ENCODE assay signal across 1 cellular context in genomic region chr1:221723018-221723917, GRCh38.
TF ChIP-seq lines count a peak whose summit lies in the region.

No MANE protein-coding gene starts in this region.

TF ChIP-seq in K562, 482 proteins besides CTCF, POLR2A, EP300 and RAD21 (continued from another document and continues in another):
- TF ChIP-seq ZFP91 (CRISPR knock-in tag; IDR thresholded peaks at IDR 0.05) (no peak), XRCC5 (IDR thresholded peaks at IDR 0.05; ENCODE audit: low read depth, low read length) (no peak), FOXK2 (conservative IDR thresholded peaks at IDR 0.05 in 1 of 2, IDR thresholded peaks at IDR 0.05 in 1 of 2; ENCODE audit: low read depth in 2 of 2) (no peak), ZNF444 (CRISPR knock-in tag; IDR thresholded peaks at IDR 0.05) (no peak), PCBP1 (IDR thresholded peaks at IDR 0.05; ENCODE audit: low read depth, low read length, poor library complexity, severe bottlenecking) (no peak), ZNF263 (CRISPR knock-in tag; IDR thresholded peaks at IDR 0.05; ENCODE audit: borderline replicate concordance) (no peak), ZNF584 (CRISPR knock-in tag; IDR thresholded peaks at IDR 0.05; ENCODE audit: low read depth) (peak; percentile 87), NR2C2 (CRISPR knock-in tag; IDR thresholded peaks at IDR 0.05) (no peak; the same call in 1 of the 2 replicates), NR2C2 (tag; IDR thresholded peaks at IDR 0.05) (peak; percentile 58; the same call in 1 of the 2 replicates), HLTF (IDR thresholded peaks at IDR 0.05) (no peak), BRF2 (IDR thresholded peaks at IDR 0.05; ENCODE audit: borderline replicate concordance, insufficient read depth, insufficient read length) (no peak), NKRF (IDR thresholded peaks at IDR 0.05; ENCODE audit: borderline replicate concordance) (no peak), DNMT1 (IDR thresholded peaks at IDR 0.05) (no peak), ZNF121 (CRISPR knock-in tag; conservative IDR thresholded peaks at IDR 0.05) (no peak), CC2D1A (IDR thresholded peaks at IDR 0.05) (no peak), PYGO2 (tag; IDR thresholded peaks at IDR 0.05) (peak; percentile 49; the same call in 1 of the 2 replicates), TCF15 (CRISPR knock-in tag; IDR thresholded peaks at IDR 0.05) (no peak), HBP1 (CRISPR knock-in tag; IDR thresholded peaks at IDR 0.05) (no peak; the same call in 1 of the 2 replicates), HDAC1 (IDR thresholded peaks at IDR 0.05) (no peak), KHSRP (IDR thresholded peaks at IDR 0.05) (no peak), HNRNPL (IDR thresholded peaks at IDR 0.05; ENCODE audit: low read depth, low read length) (no peak), DMBX1 (CRISPR knock-in tag; IDR thresholded peaks at IDR 0.05; ENCODE audit: borderline replicate concordance) (peak; percentile 92), ZNF282 (CRISPR knock-in tag; IDR thresholded peaks at IDR 0.05) (no peak), PREB (CRISPR knock-in tag; IDR thresholded peaks at IDR 0.05) (no peak), POLR2H (tag; IDR thresholded peaks at IDR 0.05; ENCODE audit: low read depth) (peak; percentile 83), ZZZ3 (IDR thresholded peaks at IDR 0.05) (no peak), MBD2 (IDR thresholded peaks at IDR 0.05; ENCODE audit: borderline replicate concordance, low read depth) (no peak), EHMT2 (IDR thresholded peaks at IDR 0.05) (peak; percentile 76; the same call in 1 of the 2 replicates), ZSCAN29 (IDR thresholded peaks at IDR 0.05) (no peak), RBBP5 (IDR thresholded peaks at IDR 0.05; ENCODE audit: borderline replicate concordance, insufficient read depth, low read length, poor library complexity, severe bottlenecking) (no peak), RNF2 (IDR thresholded peaks at IDR 0.05) (peak; percentile 62; the same call in 1 of the 2 replicates), HDAC8 (tag; IDR thresholded peaks at IDR 0.05) (no peak), HCFC1 (IDR thresholded peaks at IDR 0.05; ENCODE audit: low read depth, low read length) (no peak), ZNF354B (CRISPR knock-in tag; IDR thresholded peaks at IDR 0.05) (no peak), PML (IDR thresholded peaks at IDR 0.05; ENCODE audit: low read length) (peak; percentile 21; the same call in 1 of the 2 replicates), FOSL1 (tag; conservative IDR thresholded peaks at IDR 0.05) (peak; percentile 93), MECOM (CRISPR knock-in tag; IDR thresholded peaks at IDR 0.05) (peak; percentile 79), NR2C1 (IDR thresholded peaks at IDR 0.05) (no peak), NR2C1 (tag; IDR thresholded peaks at IDR 0.05) (peak; percentile 12; the same call in 1 of the 2 replicates), MXI1 (IDR thresholded peaks at IDR 0.05; ENCODE audit: low read depth, low read length) (no peak), USF2 (CRISPR knock-in tag; IDR thresholded peaks at IDR 0.05) (no peak), FOXJ3 (CRISPR knock-in tag; IDR thresholded peaks at IDR 0.05) (no peak)
- TF ChIP-seq, protein P1, sequence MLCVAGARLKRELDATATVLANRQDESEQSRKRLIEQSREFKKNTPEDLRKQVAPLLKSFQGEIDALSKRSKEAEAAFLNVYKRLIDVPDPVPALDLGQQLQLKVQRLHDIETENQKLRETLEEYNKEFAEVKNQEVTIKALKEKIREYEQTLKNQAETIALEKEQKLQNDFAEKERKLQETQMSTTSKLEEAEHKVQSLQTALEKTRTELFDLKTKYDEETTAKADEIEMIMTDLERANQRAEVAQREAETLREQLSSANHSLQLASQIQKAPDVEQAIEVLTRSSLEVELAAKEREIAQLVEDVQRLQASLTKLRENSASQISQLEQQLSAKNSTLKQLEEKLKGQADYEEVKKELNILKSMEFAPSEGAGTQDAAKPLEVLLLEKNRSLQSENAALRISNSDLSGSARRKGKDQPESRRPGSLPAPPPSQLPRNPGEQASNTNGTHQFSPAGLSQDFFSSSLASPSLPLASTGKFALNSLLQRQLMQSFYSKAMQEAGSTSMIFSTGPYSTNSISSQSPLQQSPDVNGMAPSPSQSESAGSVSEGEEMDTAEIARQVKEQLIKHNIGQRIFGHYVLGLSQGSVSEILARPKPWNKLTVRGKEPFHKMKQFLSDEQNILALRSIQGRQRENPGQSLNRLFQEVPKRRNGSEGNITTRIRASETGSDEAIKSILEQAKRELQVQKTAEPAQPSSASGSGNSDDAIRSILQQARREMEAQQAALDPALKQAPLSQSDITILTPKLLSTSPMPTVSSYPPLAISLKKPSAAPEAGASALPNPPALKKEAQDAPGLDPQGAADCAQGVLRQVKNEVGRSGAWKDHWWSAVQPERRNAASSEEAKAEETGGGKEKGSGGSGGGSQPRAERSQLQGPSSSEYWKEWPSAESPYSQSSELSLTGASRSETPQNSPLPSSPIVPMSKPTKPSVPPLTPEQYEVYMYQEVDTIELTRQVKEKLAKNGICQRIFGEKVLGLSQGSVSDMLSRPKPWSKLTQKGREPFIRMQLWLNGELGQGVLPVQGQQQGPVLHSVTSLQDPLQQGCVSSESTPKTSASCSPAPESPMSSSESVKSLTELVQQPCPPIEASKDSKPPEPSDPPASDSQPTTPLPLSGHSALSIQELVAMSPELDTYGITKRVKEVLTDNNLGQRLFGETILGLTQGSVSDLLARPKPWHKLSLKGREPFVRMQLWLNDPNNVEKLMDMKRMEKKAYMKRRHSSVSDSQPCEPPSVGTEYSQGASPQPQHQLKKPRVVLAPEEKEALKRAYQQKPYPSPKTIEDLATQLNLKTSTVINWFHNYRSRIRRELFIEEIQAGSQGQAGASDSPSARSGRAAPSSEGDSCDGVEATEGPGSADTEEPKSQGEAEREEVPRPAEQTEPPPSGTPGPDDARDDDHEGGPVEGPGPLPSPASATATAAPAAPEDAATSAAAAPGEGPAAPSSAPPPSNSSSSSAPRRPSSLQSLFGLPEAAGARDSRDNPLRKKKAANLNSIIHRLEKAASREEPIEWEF (CRISPR knock-in tag; IDR thresholded peaks at IDR 0.05): no peak
- TF ChIP-seq, protein P2, sequence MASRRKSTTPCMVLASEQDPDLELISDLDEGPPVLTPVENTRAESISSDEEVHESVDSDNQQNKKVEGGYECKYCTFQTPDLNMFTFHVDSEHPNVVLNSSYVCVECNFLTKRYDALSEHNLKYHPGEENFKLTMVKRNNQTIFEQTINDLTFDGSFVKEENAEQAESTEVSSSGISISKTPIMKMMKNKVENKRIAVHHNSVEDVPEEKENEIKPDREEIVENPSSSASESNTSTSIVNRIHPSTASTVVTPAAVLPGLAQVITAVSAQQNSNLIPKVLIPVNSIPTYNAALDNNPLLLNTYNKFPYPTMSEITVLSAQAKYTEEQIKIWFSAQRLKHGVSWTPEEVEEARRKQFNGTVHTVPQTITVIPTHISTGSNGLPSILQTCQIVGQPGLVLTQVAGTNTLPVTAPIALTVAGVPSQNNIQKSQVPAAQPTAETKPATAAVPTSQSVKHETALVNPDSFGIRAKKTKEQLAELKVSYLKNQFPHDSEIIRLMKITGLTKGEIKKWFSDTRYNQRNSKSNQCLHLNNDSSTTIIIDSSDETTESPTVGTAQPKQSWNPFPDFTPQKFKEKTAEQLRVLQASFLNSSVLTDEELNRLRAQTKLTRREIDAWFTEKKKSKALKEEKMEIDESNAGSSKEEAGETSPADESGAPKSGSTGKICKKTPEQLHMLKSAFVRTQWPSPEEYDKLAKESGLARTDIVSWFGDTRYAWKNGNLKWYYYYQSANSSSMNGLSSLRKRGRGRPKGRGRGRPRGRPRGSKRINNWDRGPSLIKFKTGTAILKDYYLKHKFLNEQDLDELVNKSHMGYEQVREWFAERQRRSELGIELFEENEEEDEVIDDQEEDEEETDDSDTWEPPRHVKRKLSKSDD (conservative IDR thresholded peaks at IDR 0.05; ENCODE audit: low read length): no peak
- TF ChIP-seq, protein P3, sequence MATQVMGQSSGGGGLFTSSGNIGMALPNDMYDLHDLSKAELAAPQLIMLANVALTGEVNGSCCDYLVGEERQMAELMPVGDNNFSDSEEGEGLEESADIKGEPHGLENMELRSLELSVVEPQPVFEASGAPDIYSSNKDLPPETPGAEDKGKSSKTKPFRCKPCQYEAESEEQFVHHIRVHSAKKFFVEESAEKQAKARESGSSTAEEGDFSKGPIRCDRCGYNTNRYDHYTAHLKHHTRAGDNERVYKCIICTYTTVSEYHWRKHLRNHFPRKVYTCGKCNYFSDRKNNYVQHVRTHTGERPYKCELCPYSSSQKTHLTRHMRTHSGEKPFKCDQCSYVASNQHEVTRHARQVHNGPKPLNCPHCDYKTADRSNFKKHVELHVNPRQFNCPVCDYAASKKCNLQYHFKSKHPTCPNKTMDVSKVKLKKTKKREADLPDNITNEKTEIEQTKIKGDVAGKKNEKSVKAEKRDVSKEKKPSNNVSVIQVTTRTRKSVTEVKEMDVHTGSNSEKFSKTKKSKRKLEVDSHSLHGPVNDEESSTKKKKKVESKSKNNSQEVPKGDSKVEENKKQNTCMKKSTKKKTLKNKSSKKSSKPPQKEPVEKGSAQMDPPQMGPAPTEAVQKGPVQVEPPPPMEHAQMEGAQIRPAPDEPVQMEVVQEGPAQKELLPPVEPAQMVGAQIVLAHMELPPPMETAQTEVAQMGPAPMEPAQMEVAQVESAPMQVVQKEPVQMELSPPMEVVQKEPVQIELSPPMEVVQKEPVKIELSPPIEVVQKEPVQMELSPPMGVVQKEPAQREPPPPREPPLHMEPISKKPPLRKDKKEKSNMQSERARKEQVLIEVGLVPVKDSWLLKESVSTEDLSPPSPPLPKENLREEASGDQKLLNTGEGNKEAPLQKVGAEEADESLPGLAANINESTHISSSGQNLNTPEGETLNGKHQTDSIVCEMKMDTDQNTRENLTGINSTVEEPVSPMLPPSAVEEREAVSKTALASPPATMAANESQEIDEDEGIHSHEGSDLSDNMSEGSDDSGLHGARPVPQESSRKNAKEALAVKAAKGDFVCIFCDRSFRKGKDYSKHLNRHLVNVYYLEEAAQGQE (CRISPR knock-in tag; IDR thresholded peaks at IDR 0.05; ENCODE audit: low read depth): 0 out of 2 replicates have a peak, but pooled peaks have one; percentile 45
